In the genomic region with DNA sequence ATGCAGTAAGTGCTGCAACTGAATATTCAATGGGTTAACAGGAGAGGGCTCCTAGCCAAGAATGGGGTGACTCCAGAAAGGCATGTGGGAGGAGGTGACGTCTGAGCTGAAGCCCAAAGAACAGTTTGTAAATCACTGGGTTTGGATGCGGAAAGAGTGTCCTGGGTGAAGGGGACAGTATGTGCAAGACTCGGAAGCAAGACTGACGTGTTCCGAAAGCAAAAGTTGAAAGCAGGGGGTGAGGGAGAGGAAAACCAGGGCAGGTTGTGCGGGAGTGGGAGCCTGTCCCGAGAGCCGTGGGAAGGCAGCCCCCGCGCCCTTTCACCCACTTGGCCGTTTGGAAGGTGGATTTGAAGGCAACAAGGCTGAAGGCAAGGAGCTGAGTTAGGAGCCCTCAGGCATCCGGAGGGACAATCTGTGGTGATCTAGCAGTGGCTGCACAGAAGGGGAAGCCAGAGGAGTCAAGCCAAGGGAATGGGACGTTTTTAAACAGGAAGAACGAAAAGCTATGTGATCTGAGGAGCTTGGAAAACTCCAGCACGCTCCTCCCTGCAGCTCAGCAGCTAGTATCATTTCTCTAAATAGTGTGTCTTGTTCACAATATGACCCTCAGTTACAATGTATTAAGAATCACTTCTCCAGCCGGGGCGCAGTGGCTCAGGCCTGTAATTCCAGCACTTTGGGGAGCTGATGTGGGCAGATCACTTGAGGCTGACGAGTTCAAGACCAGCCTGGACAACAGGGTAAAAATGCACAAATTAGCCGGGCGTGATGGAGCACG, we compare ENCODE assay signal across 9 cellular contexts. TPM values are rescaled to one million over a fixed set of nuclear protein-coding genes. Genes with fewer than 3 reads are reported as not detected.
DNase-seq lines count a peak whose midpoint lies in the region; ATAC-seq and TF ChIP-seq lines count a peak whose summit lies in the region.
"Had no signal": no experiment of that assay in that cellular context is flagged by ENCODE, and none has a peak within 500 bp of the region (broad histone marks: within the 10 kb centered on the region; RNA-seq: fewer than 3 reads in every experiment).

No MANE protein-coding gene starts in this region.

- CTCF ChIA-PET in RWPE1 (lab: Yijun Ruan, JAX): interaction anchor here (0.6 to 2.7 kb wide), 2 partner anchors 13 to 87 kb away, joined by 6 to 10 read pairs; no protein-coding TSS in a partner anchor

- peak overlapping the region; percentile 66 for H3K27ac ChIP-seq in RWPE1
- peak overlapping the region; percentile 85 to 97 (median 94) for H3K27ac ChIP-seq in esophagus muscularis mucosa (replicated peaks in 1 of 4)
- peak overlapping the region; percentile 77 to 95 (median 88) for H3K27ac ChIP-seq in tibial nerve

- H3K27me3 ChIP-seq in esophagus muscularis mucosa (no peaks in the 10 kb centered on the region), tibial nerve (no peaks in the 10 kb centered on the region)

- TF ChIP-seq POLR2A in esophagus muscularis mucosa (IDR thresholded peaks at IDR 0.05; ENCODE audit: low read depth) (no peak), tibial nerve (IDR thresholded peaks at IDR 0.05) (peak; percentile 25 to 53)

- peak; percentile 3 for DNase-seq in RWPE1 (ENCODE audit: low spot score)
- DNase-seq in esophagus muscularis mucosa (ENCODE audit: extremely low spot score): peak; percentile 96
- DNase-seq in mucosa of descending colon: peak in 2 of 3 donors; percentile 29 to 46
- peak; percentile 33 to 81 for DNase-seq in tibial nerve (ENCODE audit: low spot score in 2 of 2)
- DNase-seq in HuH-7.5 (ENCODE audit: low spot score): no peak
- DNase-seq in NOMO-1 (lab: John Stamatoyannopoulos, UW; ENCODE audit: unreplicated experiment in 2 of 2): no peak
- DNase-seq in NCI-H2171 treated with DMSO at 0.1 percent for 48 hours (lab: John Stamatoyannopoulos, UW): no peak
- DNase-seq: activated CD4-positive, CD25-positive, alpha-beta regulatory T cell treated with anti-CD3 and anti-CD28 coated beads, Interleukin-2, amount 50 U/mL, for 72 hours had no signal

- POLR2A ChIA-PET in RWPE1 (lab: Yijun Ruan, JAX; ENCODE audit: low non-redundant PET): no interaction called here

- WGBS in esophagus muscularis mucosa: 25% methylated on average over 21 of the region's 21 CpGs
- WGBS in tibial nerve, 2 donors: 16 to 21% methylated on average over 21 of the region's 21 CpGs

- H3K9me3 ChIP-seq in esophagus muscularis mucosa (no peaks in the 10 kb centered on the region), mucosa of descending colon (no peaks in the 10 kb centered on the region), tibial nerve (no peaks in the 10 kb centered on the region)

- TF ChIP-seq EP300 in esophagus muscularis mucosa (IDR thresholded peaks at IDR 0.05) (peak; percentile 100), tibial nerve (IDR thresholded peaks at IDR 0.05) (peak; percentile 99)

- ATAC-seq in mucosa of descending colon (peak; percentile 71), HG02571 (IDR thresholded peaks at IDR 0.05; ENCODE audit: unreplicated experiment) (no peak)

- no peak for TF ChIP-seq CTCF in RWPE1 (conservative IDR thresholded peaks at IDR 0.05; ENCODE audit: low read depth)
- TF ChIP-seq CTCF in esophagus muscularis mucosa (IDR thresholded peaks at IDR 0.05): no peak
- TF ChIP-seq CTCF in mucosa of descending colon (IDR thresholded peaks at IDR 0.05): no peak
- peak in 1 of 5 experiments; percentile 24 for TF ChIP-seq CTCF in tibial nerve (IDR thresholded peaks at IDR 0.05)

- H3K36me3 ChIP-seq in esophagus muscularis mucosa (no peaks in the 10 kb centered on the region), mucosa of descending colon (ENCODE audit: low read depth) (no peaks in the 10 kb centered on the region), tibial nerve (no peaks in the 10 kb centered on the region)

- intact Hi-C loops in esophagus muscularis mucosa (cut with DNase I) (no loop called here), mucosa of descending colon (cut with DNase I, micrococcal nuclease) (no loop called here)

- H3K4me3 ChIP-seq in esophagus muscularis mucosa: peak overlapping the region; percentile 27 to 55 (median 44)
- H3K4me3 ChIP-seq in mucosa of descending colon: no peak overlapping the region
- peak overlapping the region in 3 of 4 donors; percentile 10 to 44 (median 15) for H3K4me3 ChIP-seq in tibial nerve

- H3K4me1 ChIP-seq in esophagus muscularis mucosa (peaks cover 41 to 48% (median 42%) of the 10 kb centered on the region in 4 donors), mucosa of descending colon (ENCODE audit: low read depth) (peaks cover 2% of the 10 kb centered on the region), tibial nerve (peaks cover 0 to 34% (median 10%) of the 10 kb centered on the region in 4 donors)

RNA-seq across cellular contexts. Expression of gene SLC25A18, which starts 7.7 kb away (rescaled TPM):
- 1 to 10 TPM in 3 of 4 donors, under 1 TPM in 1; 0.42 to 2.8 (median 1.8) TPM for total RNA-seq in esophagus muscularis mucosa
- total RNA-seq in mucosa of descending colon: 1 to 10 TPM in 1 of 3 donors, under 1 TPM in 1, not detected in 1; 0.31 to 2.0 TPM
- total RNA-seq in tibial nerve: 1 to 10 TPM; 2.2 to 5.9 (median 4.8) TPM

RNA-seq across cellular contexts. Expression of gene ATP6V1E1, which starts 57.5 kb away (rescaled TPM):
- total RNA-seq in esophagus muscularis mucosa (100 to 1,000 TPM; 150 to 194 (median 168) TPM), mucosa of descending colon (100 to 1,000 TPM in 2 of 3 donors, 10 to 100 TPM in 1; 99.6 to 128 (median 110) TPM), tibial nerve (100 to 1,000 TPM in 3 of 4 donors, 10 to 100 TPM in 1; 94.3 to 138 (median 120) TPM)

Comparison
In these comparisons a context has a peak if more than half of its experiments do, and no peak if none do; other contexts are left out.
1. DNase-seq: peak in RWPE1 (single experiment), esophagus muscularis mucosa (single experiment), mucosa of descending colon (2 of 3) and tibial nerve (2 of 2); none in HuH-7.5 (single experiment), NOMO-1 (0 of 2) and NCI-H2171 treated with DMSO at 0.1 percent for 48 hours (single experiment).
2. Peak in every context shown above with its lines, with median percentiles within 50 percentile points of each other: H3K27ac ChIP-seq.